ENCODE assay signal across 8 cellular contexts in genomic region chr4:56129431-56129861, GRCh38.
DNase-seq lines count a peak whose midpoint lies in the region; ATAC-seq, FAIRE-seq and TF ChIP-seq lines count a peak whose summit lies in the region.

No MANE protein-coding gene starts in this region.

- no peak overlapping the region for H3K4me2 ChIP-seq in mesendoderm (ENCODE audit: low read length)

- no peak for TF ChIP-seq POLR2A in GM12891 (IDR thresholded peaks at IDR 0.05; ENCODE audit: low read depth, low read length)
- TF ChIP-seq POLR2A in GM12892 (IDR thresholded peaks at IDR 0.05; ENCODE audit: low read depth, low read length): no peak

- no peak overlapping the region for H4K5ac ChIP-seq in mesendoderm (ENCODE audit: low read length)

- no peaks in the 10 kb centered on the region for H3K36me3 ChIP-seq in mesendoderm (ENCODE audit: control insufficient read depth, insufficient read depth, low read length)

- peaks cover 2% of the 10 kb centered on the region for H3K79me1 ChIP-seq in mesendoderm (ENCODE audit: low read length)

- H3K23ac ChIP-seq in mesendoderm (ENCODE audit: low read length): no peak overlapping the region

- CTCF ChIA-PET in activated CD8-positive, alpha-beta T cell treated with anti-CD3 and anti-CD28 coated beads, Interleukin-2, amount 10 ng/mL, durations not matched to agents 7 days and 5 days (lab: Charles Lee): interaction anchor here (0.6 kb wide), 1 partner anchor 9 kb away, joined by 3 read pairs; no protein-coding TSS in a partner anchor

- peak; percentile 74 for FAIRE-seq in GM12891 (lab: Jason Lieb, UNC)
- no peak for FAIRE-seq in GM12892 (lab: Jason Lieb, UNC)

- no peak overlapping the region for H3K4me3 ChIP-seq in mesendoderm (ENCODE audit: low read length)

- no peak overlapping the region for H2BK120ac ChIP-seq in mesendoderm (ENCODE audit: low read depth, low read length)

- H3K27ac ChIP-seq in mesendoderm (ENCODE audit: low read depth, low read length): no peak overlapping the region

- no peak overlapping the region for H3K18ac ChIP-seq in mesendoderm (ENCODE audit: low read length)

- H3K56ac ChIP-seq in mesendoderm (ENCODE audit: low read length): no peak overlapping the region

- no peak overlapping the region for H4K8ac ChIP-seq in mesendoderm (ENCODE audit: low read depth, low read length)

- no peaks in the 10 kb centered on the region for H3K4me1 Mint-ChIP-seq in activated CD8-positive, alpha-beta T cell treated with anti-CD3 and anti-CD28 coated beads, Interleukin-2, amount 10 ng/mL, durations not matched to agents 7 days and 5 days (ENCODE audit: low read depth)

- H3K27me3 ChIP-seq in mesendoderm (ENCODE audit: insufficient read depth, low read length, poor library complexity): no peaks in the 10 kb centered on the region

- no peaks in the 10 kb centered on the region for H3K36me3 Mint-ChIP-seq in activated CD8-positive, alpha-beta T cell treated with anti-CD3 and anti-CD28 coated beads, Interleukin-2, amount 10 ng/mL, durations not matched to agents 7 days and 5 days (ENCODE audit: low read depth)

- no peak overlapping the region for H2BK15ac ChIP-seq in mesendoderm (replicated peaks; ENCODE audit: low read depth)

- no peak overlapping the region for H2AK5ac ChIP-seq in mesendoderm (ENCODE audit: low read length)

- no peak for DNase-seq in GM12891 (ENCODE audit: insufficient read length, low spot score)
- peak; percentile 24 for DNase-seq in activated CD8-positive, alpha-beta T cell treated with anti-CD3 and anti-CD28 coated beads, Interleukin-2, amount 10 ng/mL, durations not matched to agents 7 days and 5 days
- DNase-seq in mesendoderm: peak; percentile 81
- DNase-seq in occipital lobe (lab: John Stamatoyannopoulos, UW): no peak
- no peak for DNase-seq in EL
- DNase-seq in GM12892 (ENCODE audit: insufficient read length): no peak

- H2BK5ac ChIP-seq in mesendoderm (ENCODE audit: low read length): no peak overlapping the region

- WGBS in mesendoderm (ENCODE audit: extremely low coverage, insufficient coverage, low lambda C conversion rate): no CpG with 5 or more reads among the region's 7 CpGs

- H3K4ac ChIP-seq in mesendoderm (ENCODE audit: low read depth, low read length): no peak overlapping the region

- no peaks in the 10 kb centered on the region for H3K79me2 ChIP-seq in mesendoderm (ENCODE audit: control insufficient read depth, insufficient read depth, low read length)

- POLR2A ChIA-PET in activated CD8-positive, alpha-beta T cell treated with anti-CD3 and anti-CD28 coated beads, Interleukin-2, amount 10 ng/mL, durations not matched to agents 7 days and 5 days (lab: Charles Lee): no interaction called here

- H3K27me3 Mint-ChIP-seq in activated CD8-positive, alpha-beta T cell treated with anti-CD3 and anti-CD28 coated beads, Interleukin-2, amount 10 ng/mL, durations not matched to agents 7 days and 5 days (ENCODE audit: low read depth): peaks cover 6% of the 10 kb centered on the region

- H3K9ac ChIP-seq in mesendoderm (ENCODE audit: low read length): no peak overlapping the region

- H3K27ac Mint-ChIP-seq in activated CD8-positive, alpha-beta T cell treated with anti-CD3 and anti-CD28 coated beads, Interleukin-2, amount 10 ng/mL, durations not matched to agents 7 days and 5 days: no peak overlapping the region

- ATAC-seq in HG03432 (IDR thresholded peaks at IDR 0.05; ENCODE audit: unreplicated experiment) (peak; percentile 60), GM19328 (IDR thresholded peaks at IDR 0.05; ENCODE audit: unreplicated experiment) (no peak)
- ATAC-seq in activated CD8-positive, alpha-beta T cell treated with anti-CD3 and anti-CD28 coated beads, Interleukin-2, amount 10 ng/mL, durations not matched to agents 7 days and 5 days: peak; percentile 49

- no peaks in the 10 kb centered on the region for H3K9me3 Mint-ChIP-seq in activated CD8-positive, alpha-beta T cell treated with anti-CD3 and anti-CD28 coated beads, Interleukin-2, amount 10 ng/mL, durations not matched to agents 7 days and 5 days (ENCODE audit: insufficient read depth)

- H3K4me3 Mint-ChIP-seq in activated CD8-positive, alpha-beta T cell treated with anti-CD3 and anti-CD28 coated beads, Interleukin-2, amount 10 ng/mL, durations not matched to agents 7 days and 5 days: no peak overlapping the region

- peaks cover 4% of the 10 kb centered on the region for H3K4me1 ChIP-seq in mesendoderm (ENCODE audit: control insufficient read depth, low read depth, low read length)

TF ChIP-seq in GM12891, 5 proteins besides CTCF, POLR2A, EP300 and RAD21:
- no peak for TF ChIP-seq SPI1 (IDR thresholded peaks at IDR 0.05; ENCODE audit: low read depth, low read length)
- TF ChIP-seq POU2F2 (IDR thresholded peaks at IDR 0.05; ENCODE audit: low read depth, low read length): no peak
- no peak for TF ChIP-seq PAX5 (IDR thresholded peaks at IDR 0.05; ENCODE audit: insufficient read depth, low read length, severe bottlenecking)
- no peak for TF ChIP-seq TAF1 (IDR thresholded peaks at IDR 0.05; ENCODE audit: low read depth, low read length)
- TF ChIP-seq POLR2AphosphoS5 (IDR thresholded peaks at IDR 0.05; ENCODE audit: low read depth, low read length): no peak
TF ChIP-seq in GM12891: peak in this region for 0.

Comparison
In these comparisons a context has a peak if more than half of its experiments do, and no peak if none do; other contexts are left out.
1. DNase-seq: peak in activated CD8-positive, alpha-beta T cell treated with anti-CD3 and anti-CD28 coated beads, Interleukin-2, amount 10 ng/mL, durations not matched to agents 7 days and 5 days (single experiment) and mesendoderm (single experiment); none in GM12891 (single experiment), occipital lobe (single experiment), EL (single experiment) and GM12892 (single experiment).